In the genomic region with DNA sequence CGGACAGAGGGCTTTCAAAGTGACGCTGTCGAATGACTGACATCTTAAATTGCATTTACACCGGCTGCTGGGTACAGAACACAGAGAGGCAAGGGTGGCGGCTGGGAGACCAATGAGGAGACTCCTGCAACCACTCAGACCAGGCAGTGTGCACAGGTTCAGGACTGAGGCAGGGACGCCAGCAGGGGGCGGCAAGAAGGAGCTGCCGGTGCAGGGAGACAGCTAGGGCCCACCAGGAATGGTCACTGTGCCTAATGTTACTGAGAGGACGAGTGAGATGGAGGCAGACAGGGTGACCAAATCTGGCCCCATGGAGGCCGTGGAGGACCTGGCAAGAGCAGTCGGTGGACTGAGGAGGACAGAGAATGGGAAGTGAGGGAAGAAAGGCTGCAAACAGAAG, we compare ENCODE assay signal across 10 cellular contexts. TPM values are rescaled to one million over a fixed set of nuclear protein-coding genes. Genes with fewer than 3 reads are reported as not detected.
DNase-seq lines count a peak whose midpoint lies in the region; ATAC-seq, FAIRE-seq and TF ChIP-seq lines count a peak whose summit lies in the region.
"Had no signal": no experiment of that assay in that cellular context is flagged by ENCODE, and none has a peak within 500 bp of the region (broad histone marks: within the 10 kb centered on the region; RNA-seq: fewer than 3 reads in every experiment).

No MANE protein-coding gene starts in this region.

- H3K27ac ChIP-seq in MM.1S (ENCODE audit: low read length), result no peak overlapping the region

- H4K20me1 ChIP-seq in MM.1S (ENCODE audit: insufficient read depth, low read length), result no peaks in the 10 kb centered on the region

- TF ChIP-seq CTCF in MM.1S (IDR thresholded peaks at IDR 0.05; ENCODE audit: low read length) (peak; percentile 72), bronchial epithelial cell (IDR thresholded peaks at IDR 0.05; ENCODE audit: insufficient read depth, low read length, severe bottlenecking) (peak; percentile 49), progenitor cell of endocrine pancreas (IDR thresholded peaks at IDR 0.05; ENCODE audit: unreplicated experiment) (peak; percentile 72)

- H3K4me2 ChIP-seq in MM.1S (ENCODE audit: low read depth, low read length), result no peak overlapping the region

- no peaks in the 10 kb centered on the region for H3F3A ChIP-seq in MM.1S (ENCODE audit: insufficient read depth, low read length)

- no peak overlapping the region for H3K4me3 Mint-ChIP-seq in progenitor cell of endocrine pancreas (ENCODE audit: low read depth)
- H3K4me3 Mint-ChIP-seq: natural killer cell treated with Interleukin-12 subunit alpha and Interleukin-12 subunit beta and Interleukin-15 and Interleukin-18, amount 100 ng/mL, for 72 hours had no signal

- DNase-seq in activated T-cell treated with anti-CD3 and anti-CD28 coated beads, Interleukin-2, amount 50 U/mL, for 48 hours, result peak; percentile 33 to 34
- no peak for DNase-seq in activated T-cell treated with anti-CD3 and anti-CD28 coated beads, Interleukin-2, amount 50 U/mL, for 1 hour
- peak; percentile 37 for DNase-seq in MM.1S
- no peak for DNase-seq in bronchial epithelial cell (ENCODE audit: low read depth)
- peak; percentile 40 for DNase-seq in progenitor cell of endocrine pancreas (ENCODE audit: low spot score, unreplicated experiment)
- DNase-seq in stimulated activated naive CD4-positive, alpha-beta T cell treated with Interleukin-2 at 50 U/mL for 16 hours (lab: John Stamatoyannopoulos, UW), result no peak
- DNase-seq in HK-2 (ENCODE audit: unreplicated experiment), result no peak
- DNase-seq: central memory CD4-positive, alpha-beta T cell had no signal

- H3K4me3 ChIP-seq in MM.1S (ENCODE audit: low read length), result no peak overlapping the region
- no peak overlapping the region for H3K4me3 ChIP-seq in bronchial epithelial cell (ENCODE audit: low read depth, low read length)

- H3K9me3 ChIP-seq in MM.1S (replicated peaks; ENCODE audit: insufficient read depth, low read length), result no peaks in the 10 kb centered on the region

- H2AFZ ChIP-seq in MM.1S (ENCODE audit: low read length), result no peak overlapping the region

- H3K4me1 Mint-ChIP-seq in progenitor cell of endocrine pancreas (ENCODE audit: low read depth), result no peaks in the 10 kb centered on the region

- no peaks in the 10 kb centered on the region for H3K36me3 Mint-ChIP-seq in progenitor cell of endocrine pancreas (ENCODE audit: insufficient read depth)
- H3K36me3 Mint-ChIP-seq: natural killer cell treated with Interleukin-12 subunit alpha and Interleukin-12 subunit beta and Interleukin-15 and Interleukin-18, amount 100 ng/mL, for 72 hours had no signal

- H3K36me3 ChIP-seq in MM.1S (replicated peaks; ENCODE audit: insufficient read depth, low read length) (no peaks in the 10 kb centered on the region), bronchial epithelial cell (ENCODE audit: control insufficient read depth, insufficient read depth, low read length) (no peaks in the 10 kb centered on the region)

- H3K4me1 ChIP-seq in MM.1S (ENCODE audit: low read length), result no peaks in the 10 kb centered on the region

- no peak for FAIRE-seq in bronchial epithelial cell (lab: Jason Lieb, UNC)

- peaks cover 3% of the 10 kb centered on the region for H3K9me3 Mint-ChIP-seq in progenitor cell of endocrine pancreas (ENCODE audit: low read depth)
- H3K9me3 Mint-ChIP-seq: natural killer cell treated with Interleukin-12 subunit alpha and Interleukin-12 subunit beta and Interleukin-15 and Interleukin-18, amount 100 ng/mL, for 72 hours had no signal

- no peaks in the 10 kb centered on the region for H3K9me2 ChIP-seq in MM.1S (replicated peaks; ENCODE audit: insufficient read depth, low read length)

- no peak overlapping the region for H3K9ac ChIP-seq in MM.1S (ENCODE audit: low read length)

- H3K79me2 ChIP-seq in MM.1S (ENCODE audit: low read length), result no peaks in the 10 kb centered on the region

- no peak for ATAC-seq in HG02973 (IDR thresholded peaks at IDR 0.05; ENCODE audit: unreplicated experiment)
- ATAC-seq: natural killer cell treated with Interleukin-12 subunit alpha and Interleukin-12 subunit beta and Interleukin-15 and Interleukin-18, amount 100 ng/mL, for 72 hours had no signal

- no peak overlapping the region for H3K27ac Mint-ChIP-seq in progenitor cell of endocrine pancreas
- H3K27ac Mint-ChIP-seq: natural killer cell treated with Interleukin-12 subunit alpha and Interleukin-12 subunit beta and Interleukin-15 and Interleukin-18, amount 100 ng/mL, for 72 hours had no signal

- H3K27me3 ChIP-seq in MM.1S (replicated peaks; ENCODE audit: insufficient read depth, low read length) (no peaks in the 10 kb centered on the region), bronchial epithelial cell (ENCODE audit: control insufficient read depth, insufficient read depth, low read length) (no peaks in the 10 kb centered on the region)

- peaks cover 26% of the 10 kb centered on the region for H3K27me3 Mint-ChIP-seq in progenitor cell of endocrine pancreas

RNA-seq across cellular contexts. Expression of a gene that starts 23.5 kb away (rescaled TPM):
- total RNA-seq in bronchial epithelial cell (under 0.01 TPM in 1 of 2 replicates, not detected in the other), progenitor cell of endocrine pancreas (not detected in 2 replicates)
- total RNA-seq: natural killer cell treated with Interleukin-12 subunit alpha and Interleukin-12 subunit beta and Interleukin-15 and Interleukin-18, amount 100 ng/mL, for 72 hours had no signal

Comparison
In these comparisons a context has a peak if more than half of its experiments do, and no peak if none do; other contexts are left out.
1. DNase-seq: peak in activated T-cell treated with anti-CD3 and anti-CD28 coated beads, Interleukin-2, amount 50 U/mL, for 48 hours (2 of 2), MM.1S (single experiment) and progenitor cell of endocrine pancreas (single experiment); none in activated T-cell treated with anti-CD3 and anti-CD28 coated beads, Interleukin-2, amount 50 U/mL, for 1 hour (single experiment), bronchial epithelial cell (single experiment), stimulated activated naive CD4-positive, alpha-beta T cell treated with Interleukin-2 at 50 U/mL for 16 hours (single experiment) and HK-2 (single experiment).
2. Peak in every context shown above with its lines, with median percentiles within 50 percentile points of each other: CTCF ChIP-seq.